ENCODE assay signal across 18 cellular contexts in genomic region chr9:84702469-84702868, GRCh38. TPM values are rescaled to one million over a fixed set of nuclear protein-coding genes. Genes with fewer than 3 reads are reported as not detected.
A peak's percentile ranks its signal among the peaks of the same experiment; 100 is the strongest.
DNase-seq lines count a peak whose midpoint lies in the region; ATAC-seq, FAIRE-seq and TF ChIP-seq lines count a peak whose summit lies in the region.
"Had no signal": no experiment of that assay in that cellular context is flagged by ENCODE, and none has a peak within 500 bp of the region (broad histone marks: within the 10 kb centered on the region; RNA-seq: fewer than 3 reads in every experiment).

No MANE protein-coding gene starts in this region.

- no peaks in the 10 kb centered on the region for H3K36me3 ChIP-seq in heart left ventricle
- no peaks in the 10 kb centered on the region for H3K36me3 ChIP-seq in GM12878 (ENCODE audit: control insufficient read depth in 2 of 2, insufficient read depth in 2 of 2, low read length in 1 of 2)
- H3K36me3 ChIP-seq: SJSA1 had no signal

- H3K4me3 ChIP-seq in heart left ventricle (no peak overlapping the region), GM12878 (peak overlapping the region; percentile 28; the same call in 1 of the 2 replicates)
- H3K4me3 ChIP-seq: PC-9, SJSA1 had no signal

- TF ChIP-seq CTCF in heart left ventricle (IDR thresholded peaks at IDR 0.05) (no peak), GM12878 (IDR thresholded peaks at IDR 0.05 in 2 of 3, conservative IDR thresholded peaks at IDR 0.05 in 1 of 3; ENCODE audit: control insufficient read depth in 2 of 3, extremely low read depth in 1 of 3, insufficient read depth in 1 of 3, low read depth in 3 of 3, low read length in 3 of 3) (no peak)

- no peak for FAIRE-seq in GM12878 (lab: Jason Lieb, UNC)
- FAIRE-seq: H1 had no signal

- H3K79me2 ChIP-seq in GM12878 (ENCODE audit: control insufficient read depth, insufficient read depth, low read length), result no peaks in the 10 kb centered on the region; the same call in 1 of the 2 replicates

- no peak for TF ChIP-seq EP300 in GM12878 (IDR thresholded peaks at IDR 0.05; ENCODE audit: borderline replicate concordance in 1 of 2, control insufficient read depth in 1 of 2, low read depth in 2 of 2, low read length in 2 of 2)

- H3K9ac ChIP-seq in GM12878 (ENCODE audit: control insufficient read depth, insufficient read depth, low read length), result peak overlapping the region; percentile 45; the same call in 1 of the 2 replicates

- no peak for TF ChIP-seq RAD21 in GM12878 (IDR thresholded peaks at IDR 0.05; ENCODE audit: insufficient read depth, low read depth, low read length)

- H3K4me1 ChIP-seq in heart left ventricle, result peaks cover 0 to 5% (median 0%) of the 10 kb centered on the region in 12 donors
- peaks cover 17% of the 10 kb centered on the region for H3K4me1 ChIP-seq in GM12878 (ENCODE audit: control insufficient read depth, insufficient read depth, low read length)

- POLR2A ChIA-PET in GM12878 (lab: Charles Lee), result interaction anchor here (1.1 to 3.5 kb wide), 4 partner anchors 53 to 78 kb away, joined by 3 to 18 read pairs (median 4); no protein-coding TSS in a partner anchor

- H3K27me3 ChIP-seq in heart left ventricle (no peaks in the 10 kb centered on the region), GM12878 (replicated peaks in 1 of 2; ENCODE audit: control insufficient read depth in 2 of 2, insufficient read depth in 2 of 2, low read length in 1 of 2) (no peaks in the 10 kb centered on the region)
- H3K27me3 ChIP-seq: SJSA1 had no signal

- no peak overlapping the region for H2AFZ ChIP-seq in GM12878 (ENCODE audit: control insufficient read depth, low read depth, low read length)
- H2AFZ ChIP-seq: PC-9 had no signal

- CTCF ChIA-PET in GM12878 (lab: Yijun Ruan, JAX), result interaction anchor here (0.8 to 14.5 kb wide), 9 partner anchors 8 to 908 kb away, joined by 3 to 792 read pairs (median 3); no protein-coding TSS in a partner anchor

- TF ChIP-seq POLR2A in heart left ventricle (IDR thresholded peaks at IDR 0.05) (no peak), GM12878 (IDR thresholded peaks at IDR 0.05; ENCODE audit: low read depth, low read length) (no peak)

- SMC1A ChIA-PET in GM12878 (lab: Charles Lee; ENCODE audit: uncharacterized antibody, unreplicated experiment), result interaction anchor here (0.9 to 14.3 kb wide), 18 partner anchors 8 to 560 kb away, joined by 3 to 686 read pairs (median 4); no protein-coding TSS in a partner anchor

- peak overlapping the region; percentile 88 for H3K4me2 ChIP-seq in GM12878 (ENCODE audit: control insufficient read depth, insufficient read depth)
- H3K4me2 ChIP-seq: PC-9 had no signal

- intact Hi-C loops in Right ventricle myocardium inferior (cut with DNase I), result loop anchor here (10.0 kb wide), 1 partner anchor 152 kb away; no protein-coding TSS in a partner anchor
- intact Hi-C loops in heart left ventricle (cut with DNase I), result loop anchor here in 2 of 10 donors (5.0 to 10.0 kb wide), 2 partner anchors 250 to 442 kb away; no protein-coding TSS in a partner anchor
- intact Hi-C loops in GM12878 (cut with micrococcal nuclease; ENCODE audit: unreplicated experiment), result no loop called here

- H4K20me1 ChIP-seq in GM12878 (ENCODE audit: control insufficient read depth, insufficient read depth), result no peaks in the 10 kb centered on the region

- DNase-seq in Right ventricle myocardium inferior (ENCODE audit: missing footprints), result no peak
- no peak for DNase-seq in heart left ventricle
- DNase-seq in GM12878 (ENCODE audit: low read depth, low spot score), result no peak
- peak; percentile 82 for DNase-seq in medulla oblongata (ENCODE audit: extremely low spot score)
- peak; percentile 62 for DNase-seq in superior temporal gyrus (ENCODE audit: extremely low spot score)
- DNase-seq in NCI-H526 (lab: John Stamatoyannopoulos, UW), result no peak
- no peak for DNase-seq in HT-29 (ENCODE audit: low spot score)
- DNase-seq in activated gamma-delta T cell (lab: John Stamatoyannopoulos, UW), result no peak
- DNase-seq: AML-193, DMS79, NCI-H1092 treated with DMSO at 0.1 percent for 48 hours, NCI-H1694, PC-9 had no signal

- BruUV-seq in GM12878 (replicated peaks; lab: Mats Ljungman, UMichigan), result no TSS peak

- WGBS in heart left ventricle, 4 donors, result 77 to 87% (median 79%) methylated on average over 1 of the region's 1 CpG
- WGBS in GM12878 (ENCODE audit: insufficient coverage, insufficient replicate concordance, low lambda C conversion rate, missing lambda C conversion rate), result 90% methylated on average over 1 of the region's 1 CpG

- H3K9me3 ChIP-seq in heart left ventricle, result no peaks in the 10 kb centered on the region
- no peaks in the 10 kb centered on the region for H3K9me3 ChIP-seq in GM12878 (replicated peaks; ENCODE audit: control insufficient read depth, insufficient read depth, low read length)
- H3K9me3 ChIP-seq: SJSA1 had no signal

- in situ Hi-C loops in GM12878 (cut with MboI), result loop anchor here (10.0 kb wide), 1 partner anchor 52 kb away; no protein-coding TSS in a partner anchor

- RAD21 ChIA-PET in GM12878 (lab: Charles Lee; ENCODE audit: unreplicated experiment), result interaction anchor here (0.9 to 15.7 kb wide), 12 partner anchors 8 to 440 kb away, joined by 3 to 582 read pairs (median 6); no protein-coding TSS in a partner anchor

- ATAC-seq in Right ventricle myocardium inferior (peak; percentile 79), heart left ventricle (no peak), GM12878 (peak; percentile 9; the same call in 2 of the 3 replicates)

- H3K27ac ChIP-seq in heart left ventricle, result no peak overlapping the region
- peak overlapping the region; percentile 59; the same call in 1 of the 2 replicates for H3K27ac ChIP-seq in GM12878 (ENCODE audit: control insufficient read depth, insufficient read depth)
- H3K27ac ChIP-seq: 22Rv1, PC-9, SJSA1 had no signal

TF ChIP-seq in GM12878, 131 proteins besides CTCF, POLR2A, EP300 and RAD21:
- TF ChIP-seq NKRF (conservative IDR thresholded peaks at IDR 0.05) (0 out of 2 replicates have a peak, but pooled peaks have one; percentile 15), CHD4 (IDR thresholded peaks at IDR 0.05) (no peak)

RNA-seq across cellular contexts. Expression of gene NTRK2, which starts 32.9 kb away (rescaled TPM):
- total RNA-seq in Right ventricle myocardium inferior, result 8.2 TPM
- total RNA-seq in heart left ventricle, result 10 to 100 TPM in 1 of 9 donors, 1 to 10 TPM in 7, under 1 TPM in 1; 0.86 to 16.0 (median 3.9) TPM
- polyA plus RNA-seq in heart left ventricle, result 1 to 10 TPM; 1.1 to 1.3 TPM
- total RNA-seq in GM12878 (2013; cell fraction: nucleolus; rRNA removed), result 1.0 and 1.1 TPM in 2 replicates
- total RNA-seq in GM12878 (2014; rRNA removed), result 0.45 and 0.76 TPM in 2 replicates
- 0.69 and 0.76 TPM in 2 replicates for total RNA-seq in GM12878 (2014; rRNA removed; fragmentation: Illumina TruSeq; extraction: Trizol)
- 0.51 and 0.59 TPM in 2 replicates for total RNA-seq in GM12878 (2021)
- polyA plus RNA-seq in GM12878 (2011; ENCODE audit: low read depth), result 0.52 TPM
- polyA plus RNA-seq in GM12878 (2011; rRNA removed), result 4.6 TPM in 2 replicates
- polyA plus RNA-seq in GM12878 (2011; cell fraction: cytosol; rRNA removed), result 2.4 and 3.1 TPM in 2 replicates
- polyA plus RNA-seq in GM12878 (2011; cell fraction: nucleus; rRNA removed), result 3.5 and 3.6 TPM in 2 replicates
- 0.55 and 1.0 TPM in 2 replicates for polyA plus RNA-seq in GM12878 (2012)
- polyA plus RNA-seq in GM12878 (2014; fragmentation: Illumina TruSeq; extraction: Trizol), result 1.0 TPM in 2 replicates
- under 1 TPM; 0.49 to 0.60 TPM for polyA plus RNA-seq in GM12878 (2014; fragmentation: Nextera tagmentation; extraction: Ambion mirVana)
- 0.42 and 0.48 TPM in 2 replicates for polyA plus RNA-seq in GM12878 (2014; rRNA removed)
- under 1 TPM; 0.70 to 0.78 TPM for polyA plus RNA-seq in GM12878 (2016; fragmentation: Nextera tagmentation; extraction: Ambion mirVana)
- 4.7 and 5.9 TPM in 2 replicates for polyA minus RNA-seq in GM12878 (2011; rRNA and poly(A)+ RNA removed)
- polyA minus RNA-seq in GM12878 (2011; cell fraction: cytosol; rRNA and poly(A)+ RNA removed), result 0.53 and 1.2 TPM in 2 replicates
- 4.0 and 5.7 TPM in 2 replicates for polyA minus RNA-seq in GM12878 (2011; cell fraction: nucleus; rRNA and poly(A)+ RNA removed)
- total RNA-seq in HT-29 (2014; rRNA removed; shearing (Covaris generic)), result not detected in 2 replicates
- total RNA-seq: LHCN-M2, PC-9 had no signal
- polyA plus RNA-seq: CD14-positive monocyte had no signal

Comparison
In these comparisons a context has a peak if more than half of its experiments do, and no peak if none do; other contexts are left out.
1. ATAC-seq: peak in Right ventricle myocardium inferior (single experiment) and GM12878 (single experiment); none in heart left ventricle (0 of 4).
2. DNase-seq: peak in medulla oblongata (single experiment) and superior temporal gyrus (single experiment); none in Right ventricle myocardium inferior (single experiment), heart left ventricle (0 of 5), GM12878 (single experiment), NCI-H526 (0 of 2), HT-29 (single experiment) and activated gamma-delta T cell (single experiment).